Comparison of ENCODE assay signal across 28 cellular contexts in genomic region chr14:69284170-69284569, GRCh38. TPM values are rescaled to one million over a fixed set of nuclear protein-coding genes. Genes with fewer than 3 reads are reported as not detected.
"Had no signal": no experiment of that assay in that cellular context is flagged by ENCODE, and none has a peak within 500 bp of the region (broad histone marks: within the 10 kb centered on the region; RNA-seq: fewer than 3 reads in every experiment).

No MANE protein-coding gene starts in this region.

- H3K4me3 ChIP-seq: adrenal gland, breast epithelium, MG63, SJSA1 had no signal

- H3K9ac ChIP-seq: KMS-11 had no signal

- ATAC-seq: activated CD4-positive, CD25-positive, alpha-beta regulatory T cell treated with anti-CD3 and anti-CD28 coated beads, Interleukin-2, amount 50 U/mL, for 24 hours; activated CD8-positive, alpha-beta T cell treated with anti-CD3 and anti-CD28 coated beads for 36 hours; activated T-helper 17 cell treated with anti-CD3 and anti-CD28 coated beads, Interleukin-2, amount 50 U/mL, for 72 hours; SK-N-SH treated with all-trans-retinoic acid at 6 μM for 48 hours had no signal

- H3K27ac ChIP-seq: adrenal gland, breast epithelium, KMS-11, SJSA1 had no signal

- H3K9me3 ChIP-seq: adrenal gland, breast epithelium, MG63, SJSA1 had no signal

- DNase-seq: activated CD4-positive, alpha-beta T cell treated with anti-CD3 and anti-CD28 coated beads for 4 hours; activated CD8-positive, alpha-beta T cell treated with anti-CD3 and anti-CD28 coated beads for 36 hours; activated gamma-delta T cell; activated naive CD4-positive, alpha-beta T cell treated with anti-CD3 and anti-CD28 coated beads for 36 hours; activated naive CD8-positive, alpha-beta T cell treated with anti-CD3 and anti-CD28 coated beads, Interleukin-2, amount 10 ng/mL, durations not matched to agents 7 days and 5 days; activated T-cell treated with anti-CD3 and anti-CD28 coated beads for 4 hours; activated T-cell treated with anti-CD3 and anti-CD28 coated beads, Interleukin-2, amount 50 U/mL, for 48 hours; aorta; central memory CD4-positive, alpha-beta T cell; MG63; MV-4-11; NCI-H1092 treated with DMSO at 0.1 percent for 48 hours; NCI-H1436; NCI-H1694 treated with DMSO at 0.1 percent for 48 hours; NCI-H2029 treated with DMSO at 0.1 percent for 48 hours; NCI-H345; NCI-H510A; NCI-H526 treated with DMSO at 0.1 percent for 48 hours; NCI-H82; SHP77; SW 1271 had no signal

- H3K27me3 ChIP-seq: adrenal gland, breast epithelium, MG63, SJSA1 had no signal

- H3K4me1 ChIP-seq: SJSA1 had no signal

- H3K4me2 ChIP-seq: KMS-11 had no signal

- H3K36me3 ChIP-seq: adrenal gland, breast epithelium, MG63, SJSA1 had no signal

RNA-seq across cellular contexts. Expression of gene GALNT16, which starts 24.2 kb away (rescaled TPM):
- total RNA-seq: activated CD8-positive, alpha-beta T cell treated with anti-CD3 and anti-CD28 coated beads for 36 hours; activated naive CD8-positive, alpha-beta T cell treated with anti-CD3 and anti-CD28 coated beads, Interleukin-2, amount 10 ng/mL, durations not matched to agents 7 days and 5 days had no signal
